ENCODE assay signal across 9 cellular contexts in the genomic region with DNA sequence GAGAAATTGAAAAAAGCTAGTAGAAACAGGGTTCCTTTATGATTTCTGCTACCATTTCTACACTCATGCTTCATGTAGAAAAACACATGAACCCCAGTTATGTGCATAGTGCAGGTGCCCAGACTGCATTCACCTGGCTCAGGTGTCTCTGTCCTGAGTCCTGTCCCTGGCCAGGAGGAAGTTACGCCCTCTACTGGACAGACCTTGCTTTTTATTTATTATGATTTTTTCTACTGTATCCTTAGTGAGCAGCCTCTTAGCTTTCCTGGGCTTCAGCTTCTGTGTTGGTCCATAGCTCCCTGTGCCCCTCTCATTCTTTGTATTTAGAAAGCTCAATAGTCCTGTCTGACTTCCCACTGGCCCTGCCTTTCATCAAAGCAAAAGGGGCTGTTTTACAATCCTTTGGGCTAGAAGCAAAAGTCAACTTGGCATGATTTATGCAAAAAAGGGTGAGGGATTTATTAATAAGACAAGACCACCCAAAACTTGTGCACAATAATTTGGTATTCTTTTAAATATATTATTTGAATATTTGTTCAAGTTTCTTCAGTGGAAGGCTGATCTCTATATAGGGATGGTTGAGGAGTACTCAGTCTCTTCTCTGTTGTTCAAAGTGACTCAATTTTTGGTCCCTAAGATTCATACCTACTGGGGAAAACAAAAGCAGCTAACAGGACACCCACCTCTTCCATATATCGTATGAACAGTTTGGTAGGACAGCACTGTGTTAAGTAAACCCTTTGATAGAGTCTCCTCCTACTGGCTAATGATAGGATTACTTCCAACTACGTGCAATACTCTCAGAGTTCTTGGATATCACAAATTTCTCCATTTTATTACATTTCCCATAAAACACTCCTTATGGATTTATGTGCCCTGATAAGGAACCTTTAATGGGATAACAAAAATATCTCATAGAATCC.
A peak's percentile ranks its signal among the peaks of the same experiment; 100 is the strongest.
DNase-seq lines count a peak whose midpoint lies in the region; ATAC-seq, FAIRE-seq and TF ChIP-seq lines count a peak whose summit lies in the region.
"Had no signal": no experiment of that assay in that cellular context is flagged by ENCODE, and none has a peak within 500 bp of the region (broad histone marks: within the 10 kb centered on the region; RNA-seq: fewer than 3 reads in every experiment).

No MANE protein-coding gene starts in this region.

- DNase-seq in EH (ENCODE audit: low read depth) (peak; percentile 1), HuH-7.5 (ENCODE audit: low spot score) (peak; percentile 17), astrocyte of the cerebellum (ENCODE audit: low read depth) (no peak), cerebellar nuclear complex (lab: John Stamatoyannopoulos, UW) (no peak), KG1 (lab: John Stamatoyannopoulos, UW) (no peak)
- DNase-seq: upper lobe of left lung had no signal

- TF ChIP-seq CTCF in astrocyte of the cerebellum (IDR thresholded peaks at IDR 0.05; ENCODE audit: low read depth, low read length, missing control alignments) = peak; percentile 47

- peak; percentile 94 for FAIRE-seq in islet of Langerhans (lab: Jason Lieb, UNC)

- ATAC-seq in HG02678 (IDR thresholded peaks at IDR 0.05; ENCODE audit: unreplicated experiment) = no peak
- ATAC-seq in HG02852 (IDR thresholded peaks at IDR 0.05; ENCODE audit: unreplicated experiment) = no peak

- in situ Hi-C loops in astrocyte of the cerebellum (cut with HindIII; ENCODE audit: low sequenced_read_pairs) = no loop called here

- no peak overlapping the region for H3K4me3 ChIP-seq in astrocyte of the cerebellum (ENCODE audit: low read depth, low read length)
- H3K4me3 ChIP-seq: upper lobe of left lung had no signal

Comparison
In these comparisons a context has a peak if more than half of its experiments do, and no peak if none do; other contexts are left out.
1. DNase-seq: peak in EH (single experiment) and HuH-7.5 (single experiment); none in astrocyte of the cerebellum (single experiment), cerebellar nuclear complex (0 of 2) and KG1 (single experiment).